Comparison of ENCODE assay signal across 1 cellular context in the genomic region with DNA sequence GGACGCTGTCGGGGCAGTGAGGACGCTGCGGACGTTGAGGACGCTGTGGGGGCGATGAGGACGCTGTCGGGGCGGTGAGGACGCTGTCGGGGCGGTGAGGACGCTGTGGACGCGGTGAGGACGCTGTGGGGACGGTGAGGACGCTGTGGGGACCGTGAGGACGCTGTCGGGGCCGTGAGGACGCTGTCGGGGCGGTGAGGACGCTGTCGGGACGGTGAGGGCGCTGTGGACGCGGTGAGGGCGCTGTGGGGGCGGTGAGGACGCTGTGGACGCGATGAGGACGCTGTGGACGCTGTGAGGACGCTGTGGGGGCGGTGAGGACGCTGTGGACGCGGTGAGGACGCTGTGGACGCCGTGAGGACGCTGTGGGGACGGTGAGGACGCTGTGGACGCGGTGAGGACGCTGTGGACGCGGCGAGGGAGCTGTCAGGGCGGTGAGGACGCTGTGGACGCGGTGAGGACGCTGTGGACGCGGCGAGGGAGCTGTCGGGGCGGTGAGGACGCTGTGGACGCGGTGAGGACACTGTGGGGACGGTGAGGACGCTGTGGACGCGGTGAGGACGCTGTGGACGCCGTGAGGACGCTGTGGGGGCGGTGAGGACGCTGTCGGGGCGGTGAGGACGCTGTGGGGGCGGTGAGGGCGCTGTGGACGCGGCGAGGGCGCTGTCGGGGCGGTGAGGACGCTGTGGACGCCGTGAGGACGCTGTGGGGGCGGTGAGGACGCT. TPM values are rescaled to one million over a fixed set of nuclear protein-coding genes. Genes with fewer than 3 reads are reported as not detected.
"Had no signal": no experiment of that assay in that cellular context is flagged by ENCODE, and none has a peak within 500 bp of the region (broad histone marks: within the 10 kb centered on the region; RNA-seq: fewer than 3 reads in every experiment).

No MANE protein-coding gene starts in this region.

RNA-seq across cellular contexts. Expression of a gene that starts 34.4 kb away (rescaled TPM):
- total RNA-seq: H4 had no signal
